ENCODE assay signal across 19 cellular contexts in genomic region chrX:144586756-144587155, GRCh38.
DNase-seq lines count a peak whose midpoint lies in the region; ATAC-seq and TF ChIP-seq lines count a peak whose summit lies in the region.
"Had no signal": no experiment of that assay in that cellular context is flagged by ENCODE, and none has a peak within 500 bp of the region (broad histone marks: within the 10 kb centered on the region; RNA-seq: fewer than 3 reads in every experiment).

No MANE protein-coding gene starts in this region.

- H3K4me1 ChIP-seq in lung (ENCODE audit: control insufficient read depth in 2 of 2, insufficient read depth in 2 of 2, low read length in 2 of 2), result no peaks in the 10 kb centered on the region
- H3K4me1 ChIP-seq: neural progenitor cell, vagina had no signal

- in situ Hi-C loops in astrocyte of the spinal cord (cut with HindIII; ENCODE audit: low sequenced_read_pairs), result no loop called here

- H3K9me3 ChIP-seq in lung (ENCODE audit: control insufficient read depth in 2 of 2, insufficient read depth in 1 of 2, low read length in 1 of 2), result peaks cover 0 to 2% of the 10 kb centered on the region in 2 donors
- H3K9me3 ChIP-seq: vagina had no signal

- TF ChIP-seq CTCF in astrocyte of the spinal cord (IDR thresholded peaks at IDR 0.05; ENCODE audit: low read depth, low read length) (no peak), lung (IDR thresholded peaks at IDR 0.05; ENCODE audit: control extremely low read depth, extremely low read depth) (no peak)

- no peaks in the 10 kb centered on the region for H3K27me3 ChIP-seq in lung (ENCODE audit: control insufficient read depth, insufficient read depth)
- H3K27me3 ChIP-seq: neural progenitor cell, vagina had no signal

- no peak overlapping the region for H3K27ac ChIP-seq in lung (ENCODE audit: low read depth in 1 of 2, low read length in 1 of 2)
- H3K27ac ChIP-seq: neural progenitor cell, vagina had no signal

- peak in 2 of 3 experiments; percentile 7 to 63 for DNase-seq in NCI-H1417 (lab: John Stamatoyannopoulos, UW)
- no peak for DNase-seq in NCI-H1417 treated with DMSO at 0.1 percent for 48 hours (lab: John Stamatoyannopoulos, UW)
- peak; percentile 30 for DNase-seq in NCI-H146 (lab: John Stamatoyannopoulos, UW)
- peak; percentile 36 for DNase-seq in astrocyte of the spinal cord (ENCODE audit: low read depth, low spot score)
- peak; percentile 31 for DNase-seq in lung (ENCODE audit: low spot score)
- DNase-seq in 8988T, result no peak
- DNase-seq: activated CD8-positive, alpha-beta memory T cell treated with anti-CD3 and anti-CD28 coated beads, Interleukin-2, amount 10 ng/mL, durations not matched to agents 7 days and 5 days; activated effector memory CD4-positive, alpha-beta T cell treated with Interleukin-2 at 50 U/mL for 16 hours; anterior cingulate cortex; CD8-positive, alpha-beta T cell; H9; midbrain; NCI-H2171 treated with DMSO at 0.1 percent for 48 hours; retina had no signal

- 73 to 100% methylated on average over 1 of the region's 1 CpG for WGBS in lung, 2 donors

- no peaks in the 10 kb centered on the region for H3K36me3 ChIP-seq in lung (ENCODE audit: control insufficient read depth in 2 of 2, insufficient read depth in 2 of 2, low read length in 2 of 2)
- H3K36me3 ChIP-seq: neural progenitor cell, vagina had no signal

- H3K4me3 ChIP-seq in astrocyte of the spinal cord (ENCODE audit: low read depth, low read length), result no peak overlapping the region
- no peak overlapping the region for H3K4me3 ChIP-seq in lung
- H3K4me3 ChIP-seq: neural progenitor cell, vagina had no signal

- ATAC-seq in lung (ENCODE audit: insufficient read depth, low FRiP score) (no peak), HG03571 (IDR thresholded peaks at IDR 0.05; ENCODE audit: unreplicated experiment) (no peak), GM19463 (IDR thresholded peaks at IDR 0.05; ENCODE audit: unreplicated experiment) (no peak)
- ATAC-seq: activated CD8-positive, alpha-beta memory T cell treated with anti-CD3 and anti-CD28 coated beads, Interleukin-2, amount 10 ng/mL, durations not matched to agents 7 days and 5 days; CD8-positive, alpha-beta T cell; esophagus mucosa had no signal

Comparison
In these comparisons a context has a peak if more than half of its experiments do, and no peak if none do; other contexts are left out.
1. DNase-seq: peak in NCI-H1417 (2 of 3), NCI-H146 (single experiment), astrocyte of the spinal cord (single experiment) and lung (single experiment); none in NCI-H1417 treated with DMSO at 0.1 percent for 48 hours (single experiment) and 8988T (single experiment).